ENCODE assay signal across 8 cellular contexts in the genomic region with DNA sequence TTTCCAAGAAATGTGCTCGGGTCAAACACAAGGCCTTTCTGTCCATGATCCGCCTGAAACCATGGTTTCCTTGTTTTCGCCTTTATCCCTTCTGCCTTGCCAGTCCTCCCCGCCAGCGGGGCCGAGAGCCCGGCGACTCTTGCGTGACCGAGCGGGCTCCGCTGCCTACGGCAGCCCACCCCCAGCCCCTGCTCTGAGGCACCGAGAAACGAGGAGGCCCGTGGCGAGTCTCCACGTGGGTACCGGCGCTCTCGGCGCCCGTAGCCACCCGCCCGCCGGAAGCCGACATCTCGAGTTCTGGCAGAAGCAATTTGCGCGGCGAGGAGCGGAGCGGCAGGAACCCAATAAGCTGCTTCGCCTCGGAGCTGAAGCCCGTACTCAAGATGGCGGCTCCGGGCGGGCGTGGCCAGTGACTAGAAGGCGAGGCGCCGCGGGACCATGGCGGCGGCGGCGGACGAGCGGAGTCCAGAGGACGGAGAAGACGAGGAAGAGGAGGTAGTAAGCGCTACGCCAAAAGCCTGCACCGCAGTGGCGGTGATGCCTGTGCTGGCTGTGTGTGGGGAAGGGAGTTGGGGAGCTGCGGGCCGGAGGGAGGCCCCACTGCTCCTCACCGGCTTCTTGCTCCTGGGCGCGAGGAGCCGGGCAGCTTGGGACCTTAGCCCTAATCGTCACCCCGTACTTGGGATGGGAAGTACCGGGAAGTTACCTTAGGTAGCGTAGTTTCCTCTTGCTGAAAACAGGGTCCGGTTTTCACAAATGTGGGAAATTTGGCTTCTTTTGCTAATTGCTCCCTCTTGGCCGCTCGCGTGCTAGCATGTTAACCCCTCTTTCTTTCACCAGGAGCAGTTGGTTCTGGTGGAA. TPM values are rescaled to one million over a fixed set of nuclear protein-coding genes. Genes with fewer than 3 reads are reported as not detected.
DNase-seq lines count a peak whose midpoint lies in the region; ATAC-seq and TF ChIP-seq lines count a peak whose summit lies in the region.

A gene with protein sequence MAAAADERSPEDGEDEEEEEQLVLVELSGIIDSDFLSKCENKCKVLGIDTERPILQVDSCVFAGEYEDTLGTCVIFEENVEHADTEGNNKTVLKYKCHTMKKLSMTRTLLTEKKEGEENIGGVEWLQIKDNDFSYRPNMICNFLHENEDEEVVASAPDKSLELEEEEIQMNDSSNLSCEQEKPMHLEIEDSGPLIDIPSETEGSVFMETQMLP (plus strand): TSS at position 375 of the 861 bp plus-strand sequence. CDS start 64 bp downstream, at position 439.

- ATAC-seq in GM19468 (IDR thresholded peaks at IDR 0.05; ENCODE audit: extremely low read depth, unreplicated experiment) (peak; percentile 95), lung (ENCODE audit: insufficient read depth, low FRiP score) (peak; percentile 96)

- no peaks in the 10 kb centered on the region for H3K27me3 ChIP-seq in lung (ENCODE audit: control insufficient read depth, insufficient read depth)

- no peak for TF ChIP-seq CTCF in lung (IDR thresholded peaks at IDR 0.05; ENCODE audit: control extremely low read depth, extremely low read depth)

- peaks cover 7 to 11% of the 10 kb centered on the region in 2 donors for H3K36me3 ChIP-seq in lung (ENCODE audit: control insufficient read depth in 2 of 2, insufficient read depth in 2 of 2, low read length in 2 of 2)

- H3K27ac ChIP-seq in lung (ENCODE audit: low read depth in 1 of 2, low read length in 1 of 2), result peak within 1 kb of the TSS; percentile 92 to 96

- CTCF ChIA-PET in activated CD8-positive, alpha-beta memory T cell treated with anti-CD3 and anti-CD28 coated beads for 36 hours (lab: Charles Lee), result interaction anchor here (0.9 to 1.6 kb wide), 4 partner anchors 9 to 276 kb away, joined by 3 to 5 read pairs (median 4); no protein-coding TSS in a partner anchor

- peak within 1 kb of the TSS; percentile 86 for H3K4me3 ChIP-seq in lung

- no peaks in the 10 kb centered on the region for H3K9me3 ChIP-seq in lung (ENCODE audit: control insufficient read depth in 2 of 2, insufficient read depth in 1 of 2, low read length in 1 of 2)

- DNase-seq in COLO668 (lab: John Stamatoyannopoulos, UW; ENCODE audit: unreplicated experiment) (peak; percentile 91), HS-5 (ENCODE audit: low read depth) (peak; percentile 76), NOMO-1 (lab: John Stamatoyannopoulos, UW; ENCODE audit: unreplicated experiment in 2 of 2) (peak; percentile 91 to 98), lung (ENCODE audit: low spot score) (peak; percentile 95)
- peak; percentile 80 for DNase-seq in effector CD8-positive, alpha-beta T cell (lab: John Stamatoyannopoulos, UW)
- peak; percentile 79 to 92 (median 84) for DNase-seq in stimulated activated CD4-positive, alpha-beta T cell treated with anti-CD3 and anti-CD28 coated beads, TNF-alpha, amount 100 ng/mL, for 24 hours (ENCODE audit: low read depth in 3 of 3)

- peaks cover 0 to 3% of the 10 kb centered on the region in 2 donors for H3K4me1 ChIP-seq in lung (ENCODE audit: control insufficient read depth in 2 of 2, insufficient read depth in 2 of 2, low read length in 2 of 2)

- POLR2A ChIA-PET in activated CD8-positive, alpha-beta memory T cell treated with anti-CD3 and anti-CD28 coated beads for 36 hours (lab: Charles Lee), result interaction anchor here (0.5 to 1.9 kb wide), 13 partner anchors 12 to 276 kb away, joined by 3 to 29 read pairs (median 4); partner anchors contain the start of genes AMD1, CDK19 and RPF2

- 1% methylated on average over 66 to 70 of the region's 70 CpGs for WGBS in lung, 2 donors

RNA-seq across cellular contexts. Expression of the gene that starts here (rescaled TPM):
- 100 to 1,000 TPM; 139 to 140 TPM for total RNA-seq in activated CD8-positive, alpha-beta memory T cell treated with anti-CD3 and anti-CD28 coated beads for 36 hours
- total RNA-seq in lung, result 10 to 100 TPM; 28.0 to 58.3 TPM
- 10 to 100 TPM; 60.7 to 81.1 TPM for polyA plus RNA-seq in lung

Comparison
In these comparisons a context has a peak if more than half of its experiments do, and no peak if none do; other contexts are left out.
1. Peak in every context shown above with its lines: DNase-seq, ATAC-seq, H3K4me3 ChIP-seq and H3K27ac ChIP-seq.